In genomic region chr1:89938171-89939055, GRCh38 we compare ENCODE assay signal across 1 cellular context.
TF ChIP-seq lines count a peak whose summit lies in the region.

No MANE protein-coding gene starts in this region.

TF ChIP-seq in HepG2, 621 proteins besides CTCF, POLR2A, EP300 and RAD21 (continued from another document and continues in another):
- TF ChIP-seq ZBTB10 (CRISPR knock-in tag; IDR thresholded peaks at IDR 0.05; ENCODE audit: borderline replicate concordance) (peak; percentile 60; the same call in 1 of the 2 replicates), NR0B2 (CRISPR knock-in tag; IDR thresholded peaks at IDR 0.05) (no peak), DZIP1 (CRISPR knock-in tag; IDR thresholded peaks at IDR 0.05) (no peak), PPARG (CRISPR knock-in tag; conservative IDR thresholded peaks at IDR 0.05) (peak; percentile 83), SP2 (CRISPR knock-in tag; IDR thresholded peaks at IDR 0.05) (no peak), ZNF784 (CRISPR knock-in tag; IDR thresholded peaks at IDR 0.05; ENCODE audit: borderline replicate concordance) (no peak), MIXL1 (CRISPR knock-in tag; IDR thresholded peaks at IDR 0.05) (peak; percentile 45; the same call in 1 of the 2 replicates), ATF6 (CRISPR knock-in tag; conservative IDR thresholded peaks at IDR 0.05) (no peak), ZBTB39 (CRISPR knock-in tag; IDR thresholded peaks at IDR 0.05) (peak; percentile 85; the same call in 1 of the 2 replicates), MAFG (CRISPR knock-in tag; IDR thresholded peaks at IDR 0.05) (peak; percentile 93), ZNF264 (CRISPR knock-in tag; IDR thresholded peaks at IDR 0.05) (peak; percentile 44; the same call in 1 of the 2 replicates), ZNF331 (CRISPR knock-in tag; IDR thresholded peaks at IDR 0.05) (no peak), ZBTB38 (CRISPR knock-in tag; IDR thresholded peaks at IDR 0.05) (no peak), ZFP91 (CRISPR knock-in tag; IDR thresholded peaks at IDR 0.05; ENCODE audit: borderline replicate concordance) (no peak), KAT2B (IDR thresholded peaks at IDR 0.05; ENCODE audit: borderline replicate concordance, low read depth, low read length) (no peak), RORA (CRISPR knock-in tag; IDR thresholded peaks at IDR 0.05) (no peak), NONO (IDR thresholded peaks at IDR 0.05) (no peak), NONO (CRISPR knock-in tag; conservative IDR thresholded peaks at IDR 0.05) (no peak), MED13 (CRISPR knock-in tag; IDR thresholded peaks at IDR 0.05) (0 out of 2 replicates have a peak, but pooled peaks have one; percentile 36), SNAPC2 (CRISPR knock-in tag; IDR thresholded peaks at IDR 0.05) (no peak), ATF3 (CRISPR knock-in tag; IDR thresholded peaks at IDR 0.05) (no peak), ISX (CRISPR knock-in tag; conservative IDR thresholded peaks at IDR 0.05) (no peak), CENPX (CRISPR knock-in tag; IDR thresholded peaks at IDR 0.05) (no peak), ZFP62 (CRISPR knock-in tag; IDR thresholded peaks at IDR 0.05) (no peak), KDM5B (CRISPR knock-in tag; IDR thresholded peaks at IDR 0.05; ENCODE audit: borderline replicate concordance) (no peak), CHCHD3 (CRISPR knock-in tag; IDR thresholded peaks at IDR 0.05) (no peak), U2AF1 (optimal IDR thresholded peaks at IDR 0.05; ENCODE audit: low read depth, low read length) (no peak), ATM (IDR thresholded peaks at IDR 0.05; ENCODE audit: borderline replicate concordance) (no peak), ADNP (CRISPR knock-in tag; IDR thresholded peaks at IDR 0.05) (no peak), ZNF3 (CRISPR knock-in tag; IDR thresholded peaks at IDR 0.05) (no peak), ZNF766 (CRISPR knock-in tag; IDR thresholded peaks at IDR 0.05; ENCODE audit: borderline replicate concordance) (no peak), KIAA2018 (CRISPR knock-in tag; IDR thresholded peaks at IDR 0.05; ENCODE audit: borderline replicate concordance) (no peak), HNRNPUL1 (IDR thresholded peaks at IDR 0.05; ENCODE audit: low read depth, low read length) (no peak), ZSCAN30 (CRISPR knock-in tag; IDR thresholded peaks at IDR 0.05) (no peak), HNRNPK (IDR thresholded peaks at IDR 0.05; ENCODE audit: low read depth, low read length, poor library complexity, severe bottlenecking) (no peak), HNRNPLL (IDR thresholded peaks at IDR 0.05; ENCODE audit: low read depth, low read length, poor library complexity, severe bottlenecking) (no peak), NCOA2 (CRISPR knock-in tag; IDR thresholded peaks at IDR 0.05) (peak; percentile 83), ZNF510 (CRISPR knock-in tag; IDR thresholded peaks at IDR 0.05; ENCODE audit: low read depth) (no peak), ZNF20 (CRISPR knock-in tag; IDR thresholded peaks at IDR 0.05) (no peak), SOX5 (CRISPR knock-in tag; IDR thresholded peaks at IDR 0.05; ENCODE audit: borderline replicate concordance) (peak; percentile 71; the same call in 1 of the 2 replicates)
